22 cellular contexts compared by ENCODE assay signal in genomic region chr2:176804392-176804791, GRCh38.
"Had no signal": no experiment of that assay in that cellular context is flagged by ENCODE, and none has a peak within 500 bp of the region (broad histone marks: within the 10 kb centered on the region; RNA-seq: fewer than 3 reads in every experiment).

No MANE protein-coding gene starts in this region.

- FAIRE-seq: endothelial cell of umbilical vein had no signal

- H3K9ac ChIP-seq: parathyroid adenoma had no signal

- H3K4me3 ChIP-seq: hepatocyte, lung, prostate gland, spleen, tibial artery, upper lobe of right lung, vagina had no signal

- H3K27me3 ChIP-seq: foreskin keratinocyte, hepatocyte, spleen, tibial artery, upper lobe of right lung, vagina had no signal

- H3K4me2 ChIP-seq: hepatocyte had no signal

- H3K27ac ChIP-seq: foreskin keratinocyte, hepatocyte, parathyroid adenoma, prostate gland, spleen, tibial artery, upper lobe of right lung, vagina had no signal

- H3K9me3 ChIP-seq: prostate gland, spleen, tibial artery, upper lobe of right lung, vagina had no signal

- H3K4me1 ChIP-seq: foreskin keratinocyte, parathyroid adenoma, prostate gland, spleen, tibial artery, upper lobe of right lung, vagina had no signal

- H2AFZ ChIP-seq: hepatocyte, parathyroid adenoma had no signal

- H3K79me2 ChIP-seq: hepatocyte, parathyroid adenoma had no signal

- DNase-seq: effector CD4-positive, alpha-beta T cell; endodermal cell; erythroblast; foreskin keratinocyte; left colon; left ventricle myocardium superior; mesenchymal stem cell; midbrain; occipital lobe; retina; spleen; stimulated activated CD4-positive, alpha-beta T cell treated with anti-CD3 and anti-CD28 coated beads, Interleukin-15, amount 100 ng/mL, for 24 hours; stimulated activated CD4-positive, alpha-beta T cell treated with anti-CD3 and anti-CD28 coated beads, Interleukin-1b, Interleukin-23, amount 100 ng/mL, for 48 hours; stimulated activated CD4-positive, alpha-beta T cell treated with anti-CD3 and anti-CD28 coated beads, Interleukin-4, amount 100 ng/mL, for 24 hours; tibial artery; upper lobe of right lung had no signal

- H3K36me3 ChIP-seq: prostate gland, spleen, tibial artery, upper lobe of right lung, vagina had no signal
